15 cellular contexts compared by ENCODE assay signal in the genomic region with DNA sequence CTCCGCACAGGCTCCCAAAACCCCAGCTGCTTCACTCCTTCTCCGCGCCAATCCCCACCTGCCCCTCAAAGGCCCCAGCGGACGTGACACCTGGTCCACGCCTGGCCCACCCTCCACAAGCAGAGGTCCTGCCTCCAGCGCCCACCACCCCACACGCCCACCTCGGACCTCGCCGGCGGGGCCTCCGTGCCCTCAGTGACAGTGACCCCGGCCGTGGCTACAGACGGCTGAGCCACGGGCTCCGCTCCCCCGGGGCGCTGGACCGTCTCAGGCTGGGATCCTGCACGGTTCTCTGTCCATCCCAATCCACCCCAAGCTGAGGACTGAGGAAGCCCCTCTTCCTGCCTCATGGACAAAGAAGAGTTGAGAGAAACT. TPM values are rescaled to one million over a fixed set of nuclear protein-coding genes. Genes with fewer than 3 reads are reported as not detected.
A peak's percentile ranks its signal among the peaks of the same experiment; 100 is the strongest.
DNase-seq lines count a peak whose midpoint lies in the region; ATAC-seq and TF ChIP-seq lines count a peak whose summit lies in the region.
"Had no signal": no experiment of that assay in that cellular context is flagged by ENCODE, and none has a peak within 500 bp of the region (broad histone marks: within the 10 kb centered on the region; RNA-seq: fewer than 3 reads in every experiment).

No MANE protein-coding gene starts in this region.

- H3K4me3 Mint-ChIP-seq in CD8-positive, alpha-beta memory T cell, result no peak overlapping the region
- no peak overlapping the region for H3K4me3 Mint-ChIP-seq in activated CD4-positive, alpha-beta memory T cell treated with anti-CD3 and anti-CD28 coated beads, Interleukin-2, amount 10 ng/mL, durations not matched to agents 7 days and 5 days
- no peak overlapping the region for H3K4me3 Mint-ChIP-seq in activated T-cell treated with anti-CD3 and anti-CD28 coated beads, Interleukin-2, amount 50 U/mL, for 72 hours

- H3K23ac ChIP-seq in mesenchymal stem cell (ENCODE audit: low read length in 2 of 2), result no peak overlapping the region

- TF ChIP-seq CTCF in BE2C (IDR thresholded peaks at IDR 0.05; ENCODE audit: low read depth, low read length), result no peak

- H3K4me1 ChIP-seq in CD8-positive, alpha-beta memory T cell (ENCODE audit: insufficient read depth, low read length), result peaks cover 21% of the 10 kb centered on the region
- H3K4me1 ChIP-seq in mesenchymal stem cell (ENCODE audit: control insufficient read depth, insufficient read depth, low read depth, low read length) (peaks cover 73% of the 10 kb centered on the region), stomach smooth muscle (ENCODE audit: control insufficient read depth, insufficient read depth, low read length) (peaks cover 74% of the 10 kb centered on the region), BE2C (peaks cover 8% of the 10 kb centered on the region)
- H3K4me1 ChIP-seq: testis had no signal

- H3K9ac ChIP-seq in mesenchymal stem cell (ENCODE audit: low read length), result no peak overlapping the region
- peak overlapping the region; percentile 64 to 69 for H3K9ac ChIP-seq in stomach smooth muscle (ENCODE audit: low read length in 2 of 2)
- H3K9ac ChIP-seq: parathyroid adenoma had no signal

- H3K18ac ChIP-seq in mesenchymal stem cell (ENCODE audit: low read depth in 1 of 2, low read length in 2 of 2), result peak overlapping the region in 1 of 2 experiments; percentile 65

- no peaks in the 10 kb centered on the region for H3K9me3 ChIP-seq in CD8-positive, alpha-beta memory T cell (ENCODE audit: low read length)
- H3K9me3 ChIP-seq in mesenchymal stem cell (ENCODE audit: control insufficient read depth, low read length) (no peaks in the 10 kb centered on the region), stomach smooth muscle (ENCODE audit: control insufficient read depth in 2 of 2, low read length in 2 of 2) (no peaks in the 10 kb centered on the region), BE2C (no peaks in the 10 kb centered on the region)
- H3K9me3 ChIP-seq: testis had no signal

- H4K91ac ChIP-seq in mesenchymal stem cell (ENCODE audit: low read length), result peak overlapping the region; percentile 84

- peak overlapping the region; percentile 11 to 65 for H2BK12ac ChIP-seq in mesenchymal stem cell (ENCODE audit: low read length in 2 of 2)

- no peaks in the 10 kb centered on the region for H3K9me3 Mint-ChIP-seq in CD8-positive, alpha-beta memory T cell
- no peaks in the 10 kb centered on the region for H3K9me3 Mint-ChIP-seq in activated CD4-positive, alpha-beta memory T cell treated with anti-CD3 and anti-CD28 coated beads, Interleukin-2, amount 10 ng/mL, durations not matched to agents 7 days and 5 days
- H3K9me3 Mint-ChIP-seq in activated T-cell treated with anti-CD3 and anti-CD28 coated beads, Interleukin-2, amount 50 U/mL, for 72 hours, result no peaks in the 10 kb centered on the region
- H3K9me3 Mint-ChIP-seq: activated naive CD4-positive, alpha-beta T cell treated with anti-CD3 and anti-CD28 coated beads, Interleukin-2, amount 50 U/mL, for 24 hours had no signal

- H2AK5ac ChIP-seq in mesenchymal stem cell (ENCODE audit: low read length, severe bottlenecking), result no peak overlapping the region

- peaks cover 36% of the 10 kb centered on the region for H3K79me1 ChIP-seq in mesenchymal stem cell (replicated peaks; ENCODE audit: low read length, poor library complexity, severe bottlenecking)

- H3K27ac Mint-ChIP-seq in CD8-positive, alpha-beta memory T cell, result peak overlapping the region in 3 of 8 donors; percentile 7 to 80 (median 64)
- H3K27ac Mint-ChIP-seq in activated CD4-positive, alpha-beta memory T cell treated with anti-CD3 and anti-CD28 coated beads, Interleukin-2, amount 10 ng/mL, durations not matched to agents 7 days and 5 days, result peak overlapping the region; percentile 26
- H3K27ac Mint-ChIP-seq in activated T-cell treated with anti-CD3 and anti-CD28 coated beads, Interleukin-2, amount 50 U/mL, for 72 hours, result no peak overlapping the region

- H3K4me1 Mint-ChIP-seq in CD8-positive, alpha-beta memory T cell, result peaks cover 19 to 58% (median 23%) of the 10 kb centered on the region in 3 donors
- peaks cover 34% of the 10 kb centered on the region for H3K4me1 Mint-ChIP-seq in activated CD4-positive, alpha-beta memory T cell treated with anti-CD3 and anti-CD28 coated beads, Interleukin-2, amount 10 ng/mL, durations not matched to agents 7 days and 5 days
- H3K4me1 Mint-ChIP-seq in activated T-cell treated with anti-CD3 and anti-CD28 coated beads, Interleukin-2, amount 50 U/mL, for 72 hours (ENCODE audit: low read depth), result peaks cover 11% of the 10 kb centered on the region

- no peak for DNase-seq in CD8-positive, alpha-beta memory T cell
- DNase-seq in activated CD4-positive, alpha-beta memory T cell treated with anti-CD3 and anti-CD28 coated beads, Interleukin-2, amount 10 ng/mL, durations not matched to agents 7 days and 5 days, result no peak
- DNase-seq in mesenchymal stem cell (no peak), BE2C (no peak)
- DNase-seq in activated T-cell treated with anti-CD3 and anti-CD28 coated beads, Interleukin-2, amount 50 U/mL, for 72 hours, result no peak
- DNase-seq: activated CD8-positive, alpha-beta memory T cell treated with anti-CD3 and anti-CD28 coated beads, Interleukin-2, amount 50 U/mL, for 4 hours; AML-193; foreskin fibroblast; NCI-H2029 treated with DMSO at 0.1 percent for 48 hours had no signal

- WGBS in mesenchymal stem cell, result 95% methylated on average over 22 of the region's 22 CpGs

- H3K36me3 ChIP-seq in CD8-positive, alpha-beta memory T cell (ENCODE audit: insufficient read depth, low read length), result no peaks in the 10 kb centered on the region
- peaks cover 8 to 40% of the 10 kb centered on the region in 2 experiments for H3K36me3 ChIP-seq in mesenchymal stem cell (ENCODE audit: control insufficient read depth in 1 of 2, insufficient read depth in 2 of 2, low read depth in 1 of 2, low read length in 2 of 2)
- H3K36me3 ChIP-seq in stomach smooth muscle (ENCODE audit: control insufficient read depth in 2 of 2, insufficient read depth in 2 of 2, low read length in 2 of 2), result peaks cover 0 to 3% of the 10 kb centered on the region in 2 donors
- no peaks in the 10 kb centered on the region for H3K36me3 ChIP-seq in BE2C

- peak overlapping the region; percentile 88 for H4K8ac ChIP-seq in mesenchymal stem cell (ENCODE audit: low read length)

- H3K14ac ChIP-seq in mesenchymal stem cell (ENCODE audit: low read length in 2 of 2), result no peak overlapping the region

- no peaks in the 10 kb centered on the region for H3K27me3 Mint-ChIP-seq in CD8-positive, alpha-beta memory T cell
- no peaks in the 10 kb centered on the region for H3K27me3 Mint-ChIP-seq in activated CD4-positive, alpha-beta memory T cell treated with anti-CD3 and anti-CD28 coated beads, Interleukin-2, amount 10 ng/mL, durations not matched to agents 7 days and 5 days
- H3K27me3 Mint-ChIP-seq in activated T-cell treated with anti-CD3 and anti-CD28 coated beads, Interleukin-2, amount 50 U/mL, for 72 hours (ENCODE audit: low read depth), result no peaks in the 10 kb centered on the region
- H3K27me3 Mint-ChIP-seq: activated naive CD4-positive, alpha-beta T cell treated with anti-CD3 and anti-CD28 coated beads, Interleukin-2, amount 50 U/mL, for 24 hours had no signal

- H3K27ac ChIP-seq in CD8-positive, alpha-beta memory T cell (ENCODE audit: low read depth, low read length), result peak overlapping the region; percentile 38
- H3K27ac ChIP-seq in mesenchymal stem cell (ENCODE audit: low read length, poor library complexity, severe bottlenecking), result no peak overlapping the region
- peak overlapping the region; percentile 98 for H3K27ac ChIP-seq in stomach smooth muscle (ENCODE audit: low read length)
- H3K27ac ChIP-seq: parathyroid adenoma, testis had no signal

- CTCF ChIA-PET in CD8-positive, alpha-beta memory T cell (lab: Charles Lee), result interaction anchor here (1.1 to 2.3 kb wide), 3 partner anchors 13 to 98 kb away, joined by 4 to 16 read pairs (median 7); no protein-coding TSS in a partner anchor
- CTCF ChIA-PET in activated CD4-positive, alpha-beta memory T cell treated with anti-CD3 and anti-CD28 coated beads, Interleukin-2, amount 10 ng/mL, durations not matched to agents 7 days and 5 days (lab: Charles Lee), result interaction anchor here (1.1 to 2.2 kb wide), 4 partner anchors 8 to 22 kb away, joined by 3 to 12 read pairs (median 4); no protein-coding TSS in a partner anchor

- H2BK5ac ChIP-seq in mesenchymal stem cell (ENCODE audit: low read depth, low read length, poor library complexity, severe bottlenecking), result no peak overlapping the region

- no peak overlapping the region for H3K4me2 ChIP-seq in mesenchymal stem cell (ENCODE audit: low read length, poor library complexity, severe bottlenecking)

- no peak overlapping the region for H3K4me3 ChIP-seq in CD8-positive, alpha-beta memory T cell (ENCODE audit: low read length)
- H3K4me3 ChIP-seq in mesenchymal stem cell (ENCODE audit: insufficient read depth in 1 of 2, low read depth in 1 of 2, low read length in 2 of 2) (no peak overlapping the region), stomach smooth muscle (ENCODE audit: low read length in 2 of 2) (peak overlapping the region; percentile 46 to 65), BE2C (ENCODE audit: low read depth, low read length) (no peak overlapping the region)
- H3K4me3 ChIP-seq: testis had no signal

- POLR2A ChIA-PET in CD8-positive, alpha-beta memory T cell (lab: Charles Lee), result interaction anchor here (1.0 kb wide), 1 partner anchor 20 kb away, joined by 4 read pairs; no protein-coding TSS in a partner anchor
- POLR2A ChIA-PET in activated CD4-positive, alpha-beta memory T cell treated with anti-CD3 and anti-CD28 coated beads, Interleukin-2, amount 10 ng/mL, durations not matched to agents 7 days and 5 days (lab: Charles Lee), result interaction anchor here (1.0 to 1.4 kb wide), 3 partner anchors 14 to 123 kb away, joined by 3 to 4 read pairs (median 4); no protein-coding TSS in a partner anchor

- H3K4ac ChIP-seq in mesenchymal stem cell (ENCODE audit: low read depth in 1 of 2, low read length in 2 of 2), result peak overlapping the region in 1 of 2 experiments; percentile 41

- ATAC-seq in activated T-cell treated with anti-CD3 and anti-CD28 coated beads, Interleukin-2, amount 50 U/mL, for 72 hours (replicated peaks in 1 of 2), result no peak
- ATAC-seq in HG02870 (IDR thresholded peaks at IDR 0.05; ENCODE audit: unreplicated experiment) (no peak), GM19324 (IDR thresholded peaks at IDR 0.05; ENCODE audit: low FRiP score, unreplicated experiment) (no peak)

- peaks cover 0 to 25% (median 1%) of the 10 kb centered on the region in 3 donors for H3K36me3 Mint-ChIP-seq in CD8-positive, alpha-beta memory T cell
- H3K36me3 Mint-ChIP-seq in activated CD4-positive, alpha-beta memory T cell treated with anti-CD3 and anti-CD28 coated beads, Interleukin-2, amount 10 ng/mL, durations not matched to agents 7 days and 5 days (ENCODE audit: low read depth), result peaks cover 13% of the 10 kb centered on the region
- no peaks in the 10 kb centered on the region for H3K36me3 Mint-ChIP-seq in activated T-cell treated with anti-CD3 and anti-CD28 coated beads, Interleukin-2, amount 50 U/mL, for 72 hours (ENCODE audit: insufficient read depth in 2 of 2)
- H3K36me3 Mint-ChIP-seq: activated naive CD4-positive, alpha-beta T cell treated with anti-CD3 and anti-CD28 coated beads, Interleukin-2, amount 50 U/mL, for 24 hours had no signal

- no peaks in the 10 kb centered on the region for H3K27me3 ChIP-seq in CD8-positive, alpha-beta memory T cell (ENCODE audit: insufficient read depth, low read length, poor library complexity, severe bottlenecking)
- no peaks in the 10 kb centered on the region for H3K27me3 ChIP-seq in mesenchymal stem cell (ENCODE audit: control insufficient read depth in 1 of 2, insufficient read depth in 1 of 2, low read length in 2 of 2)
- no peaks in the 10 kb centered on the region for H3K27me3 ChIP-seq in stomach smooth muscle (ENCODE audit: control insufficient read depth in 1 of 2, insufficient read depth in 2 of 2, low read length in 2 of 2)
- no peaks in the 10 kb centered on the region for H3K27me3 ChIP-seq in BE2C
- H3K27me3 ChIP-seq: testis had no signal

- H2BK15ac ChIP-seq in mesenchymal stem cell (ENCODE audit: low read depth, poor library complexity, severe bottlenecking), result peak overlapping the region; percentile 64

- H2AFZ ChIP-seq in mesenchymal stem cell (ENCODE audit: low read depth, low read length), result no peak overlapping the region
- H2AFZ ChIP-seq: parathyroid adenoma had no signal

- H2BK120ac ChIP-seq in mesenchymal stem cell (ENCODE audit: low read depth, low read length), result no peak overlapping the region

RNA-seq across cellular contexts. Expression of gene PIEZO1, which starts 25.1 kb away (rescaled TPM):
- 100 to 1,000 TPM; 215 to 230 TPM for total RNA-seq in CD8-positive, alpha-beta memory T cell
- polyA plus RNA-seq in CD8-positive, alpha-beta memory T cell, result 58.4 TPM
- total RNA-seq in activated CD4-positive, alpha-beta memory T cell treated with anti-CD3 and anti-CD28 coated beads, Interleukin-2, amount 10 ng/mL, durations not matched to agents 7 days and 5 days, result 100 to 1,000 TPM; 308 to 323 TPM
- polyA plus RNA-seq in mesenchymal stem cell (2013, experiment 1 of 2), result 112 TPM
- 108 TPM for polyA plus RNA-seq in mesenchymal stem cell (2013, experiment 2 of 2)
- total RNA-seq in activated T-cell treated with anti-CD3 and anti-CD28 coated beads, Interleukin-2, amount 50 U/mL, for 72 hours, result 100 to 1,000 TPM in 1 of 2 donors, 10 to 100 TPM in 1; 94.1 to 141 TPM
- 21.7 TPM for polyA plus RNA-seq in BE2C (2012; ENCODE audit: insufficient read depth, insufficient read length, low read depth)

RNA-seq across cellular contexts. Expression of gene CDT1, which starts 43.6 kb away (rescaled TPM):
- total RNA-seq in CD8-positive, alpha-beta memory T cell, result 100 to 1,000 TPM in 1 of 2 experiments, 10 to 100 TPM in 1; 97.6 to 106 TPM
- polyA plus RNA-seq in CD8-positive, alpha-beta memory T cell, result 0.26 TPM
- total RNA-seq in activated CD4-positive, alpha-beta memory T cell treated with anti-CD3 and anti-CD28 coated beads, Interleukin-2, amount 10 ng/mL, durations not matched to agents 7 days and 5 days, result 100 to 1,000 TPM; 133 to 137 TPM
- polyA plus RNA-seq in mesenchymal stem cell (2013, experiment 1 of 2), result 3.1 TPM
- 3.0 TPM for polyA plus RNA-seq in mesenchymal stem cell (2013, experiment 2 of 2)
- total RNA-seq in activated T-cell treated with anti-CD3 and anti-CD28 coated beads, Interleukin-2, amount 50 U/mL, for 72 hours, result 100 to 1,000 TPM; 167 to 172 TPM
- polyA plus RNA-seq in BE2C (2012; ENCODE audit: insufficient read depth, insufficient read length, low read depth), result 27.8 TPM

RNA-seq across cellular contexts. Expression of gene APRT, which starts 51.8 kb away (rescaled TPM):
- 100 to 1,000 TPM; 338 to 348 TPM for total RNA-seq in CD8-positive, alpha-beta memory T cell
- polyA plus RNA-seq in CD8-positive, alpha-beta memory T cell, result 490 TPM
- total RNA-seq in activated CD4-positive, alpha-beta memory T cell treated with anti-CD3 and anti-CD28 coated beads, Interleukin-2, amount 10 ng/mL, durations not matched to agents 7 days and 5 days, result 100 to 1,000 TPM; 129 to 136 TPM
- polyA plus RNA-seq in mesenchymal stem cell (2013, experiment 1 of 2), result 157 TPM
- 164 TPM for polyA plus RNA-seq in mesenchymal stem cell (2013, experiment 2 of 2)
- 100 to 1,000 TPM; 116 to 139 TPM for total RNA-seq in activated T-cell treated with anti-CD3 and anti-CD28 coated beads, Interleukin-2, amount 50 U/mL, for 72 hours
- polyA plus RNA-seq in BE2C (2012; ENCODE audit: insufficient read depth, insufficient read length, low read depth), result 391 TPM

RNA-seq across cellular contexts. Expression of gene CTU2, which starts 53.7 kb away (rescaled TPM):
- 10 to 100 TPM; 68.6 to 69.0 TPM for total RNA-seq in CD8-positive, alpha-beta memory T cell
- polyA plus RNA-seq in CD8-positive, alpha-beta memory T cell, result 21.6 TPM
- 10 to 100 TPM; 16.5 to 17.3 TPM for total RNA-seq in activated CD4-positive, alpha-beta memory T cell treated with anti-CD3 and anti-CD28 coated beads, Interleukin-2, amount 10 ng/mL, durations not matched to agents 7 days and 5 days
- polyA plus RNA-seq in mesenchymal stem cell (2013, experiment 1 of 2), result 34.1 TPM
- 31.6 TPM for polyA plus RNA-seq in mesenchymal stem cell (2013, experiment 2 of 2)
- total RNA-seq in activated T-cell treated with anti-CD3 and anti-CD28 coated beads, Interleukin-2, amount 50 U/mL, for 72 hours, result 10 to 100 TPM; 25.9 to 34.9 TPM
- 159 TPM for polyA plus RNA-seq in BE2C (2012; ENCODE audit: insufficient read depth, insufficient read length, low read depth)

RNA-seq across cellular contexts. Expression of gene RNF166, which starts 53.8 kb away (rescaled TPM):
- total RNA-seq in CD8-positive, alpha-beta memory T cell, result 10 to 100 TPM; 51.7 to 56.2 TPM
- 122 TPM for polyA plus RNA-seq in CD8-positive, alpha-beta memory T cell
- total RNA-seq in activated CD4-positive, alpha-beta memory T cell treated with anti-CD3 and anti-CD28 coated beads, Interleukin-2, amount 10 ng/mL, durations not matched to agents 7 days and 5 days, result 100 to 1,000 TPM; 155 to 156 TPM
- 12.6 TPM for polyA plus RNA-seq in mesenchymal stem cell (2013, experiment 1 of 2)
- 10.8 TPM for polyA plus RNA-seq in mesenchymal stem cell (2013, experiment 2 of 2)
- total RNA-seq in activated T-cell treated with anti-CD3 and anti-CD28 coated beads, Interleukin-2, amount 50 U/mL, for 72 hours, result 10 to 100 TPM; 58.6 to 64.5 TPM
- 54.7 TPM for polyA plus RNA-seq in BE2C (2012; ENCODE audit: insufficient read depth, insufficient read length, low read depth)

Comparison
In these comparisons a context has a peak if more than half of its experiments do, and no peak if none do; other contexts are left out.
1. H3K4me3 ChIP-seq: peak in stomach smooth muscle (2 of 2); none in CD8-positive, alpha-beta memory T cell (single experiment), mesenchymal stem cell (0 of 2) and BE2C (single experiment).